23 cellular contexts compared by ENCODE assay signal in the genomic region with DNA sequence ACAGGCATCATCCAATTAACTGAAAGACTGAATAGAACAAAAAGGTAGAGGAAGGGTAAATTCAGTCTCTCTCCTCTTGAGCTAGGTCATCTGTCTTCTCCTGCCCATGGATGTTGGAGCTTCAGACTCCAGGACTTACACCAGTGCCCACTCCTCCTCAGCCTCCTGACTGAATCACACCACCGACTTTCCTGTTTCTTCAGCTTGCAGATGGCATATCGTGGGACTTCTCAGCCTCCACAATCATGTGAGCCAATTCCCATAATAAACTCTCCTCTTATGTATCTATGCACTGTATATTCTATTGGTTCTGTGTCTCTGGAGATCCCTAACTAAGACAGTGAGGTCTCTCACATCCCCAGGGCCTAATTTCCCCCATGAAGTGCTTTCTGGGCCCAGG.
"Had no signal": no experiment of that assay in that cellular context is flagged by ENCODE, and none has a peak within 500 bp of the region (broad histone marks: within the 10 kb centered on the region; RNA-seq: fewer than 3 reads in every experiment).

No MANE protein-coding gene starts in this region.

- DNase-seq: dermis blood vessel endothelial cell; effector memory CD8-positive, alpha-beta T cell; erythroblast; esophagus squamous epithelium; foreskin melanocyte; glutamatergic neuron; heart right ventricle; hippocampal formation; kidney; mucosa of descending colon; naive B cell; nucleus accumbens; ovary; psoas muscle; right cardiac atrium; sigmoid colon; spleen; stimulated activated CD4-positive, alpha-beta T cell treated with anti-CD3 and anti-CD28 coated beads, Interleukin-4, amount 100 ng/mL, for 4 hours; stimulated activated naive CD8-positive, alpha-beta T cell treated with anti-CD3 and anti-CD28 coated beads, Interleukin-15, Interleukin-2, amounts not matched to agents 100 U/mL and 50 U/mL, for 24 hours; transverse colon had no signal

- H3K9me3 ChIP-seq: esophagus squamous epithelium, heart right ventricle, mucosa of descending colon, ovary, psoas muscle, sigmoid colon, spleen, transverse colon, vagina had no signal

- H3K4me3 ChIP-seq: coronary artery, esophagus squamous epithelium, heart right ventricle, lung, mucosa of descending colon, ovary, psoas muscle, sigmoid colon, spleen, transverse colon, vagina had no signal

- H3K27ac ChIP-seq: coronary artery, esophagus squamous epithelium, heart right ventricle, ovary, psoas muscle, sigmoid colon, spleen, transverse colon, vagina had no signal

- H3K4me1 ChIP-seq: esophagus squamous epithelium, psoas muscle, sigmoid colon, transverse colon, vagina had no signal

- H3K36me3 ChIP-seq: esophagus squamous epithelium, heart right ventricle, ovary, sigmoid colon, spleen, transverse colon, vagina had no signal

- H3K27me3 ChIP-seq: esophagus squamous epithelium, heart right ventricle, ovary, sigmoid colon, spleen, transverse colon, vagina had no signal
